8 cellular contexts compared by ENCODE assay signal in the genomic region with DNA sequence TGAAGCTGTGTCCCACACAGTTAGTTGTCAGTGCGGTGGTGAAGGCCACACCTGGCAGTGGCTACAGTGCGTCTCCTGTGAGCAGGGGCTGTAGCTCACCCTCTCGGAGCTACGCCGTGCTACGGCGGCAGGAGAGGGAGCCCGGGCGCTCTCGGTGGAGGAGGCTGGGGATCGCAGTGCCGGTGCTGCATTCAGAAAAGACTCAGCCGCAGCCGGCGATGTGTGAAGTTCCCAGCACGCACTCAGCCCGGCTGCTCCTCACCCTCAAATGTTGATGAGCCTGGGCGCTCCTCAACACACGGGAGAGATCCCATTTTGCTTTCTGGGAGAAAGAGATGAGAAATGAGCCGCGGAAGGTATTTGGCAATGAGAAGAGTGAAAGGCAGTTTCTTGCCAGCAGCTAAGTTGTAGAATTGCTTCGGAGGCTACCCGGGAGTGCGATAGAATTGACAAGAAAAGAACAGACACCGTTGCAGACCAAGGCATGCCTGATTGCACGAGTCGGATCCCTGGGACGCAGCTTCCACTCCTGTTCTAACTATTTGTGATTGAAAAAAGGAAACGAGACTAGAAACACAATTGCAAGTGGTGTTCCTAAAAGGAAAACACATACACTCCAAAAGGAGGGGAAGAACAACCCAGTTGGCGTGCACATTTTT. TPM values are rescaled to one million over a fixed set of nuclear protein-coding genes. Genes with fewer than 3 reads are reported as not detected.
A peak's percentile ranks its signal among the peaks of the same experiment; 100 is the strongest.
DNase-seq lines count a peak whose midpoint lies in the region; ATAC-seq, FAIRE-seq and TF ChIP-seq lines count a peak whose summit lies in the region.

Gene UNC13C (plus strand): TSS at position 194 of the 659 bp plus-strand sequence. CDS start 34,463 bp downstream, outside the sequence.

- no peaks in the 10 kb centered on the region for H3K9me3 ChIP-seq in A549

- peak within 1 kb of the TSS; percentile 65 for H3K4me2 ChIP-seq in A549

- WGBS in A549 (ENCODE audit: missing lambda C conversion rate) = 4% methylated on average over 18 of the region's 30 CpGs

- intact Hi-C loops in activated CD4-positive, alpha-beta T cell treated with anti-CD3 and anti-CD28 coated beads, Interleukin-2, amount 10 ng/mL, durations not matched to agents 24 days and 14 days (cut with micrococcal nuclease) = no loop called here

- H3K4me3 ChIP-seq in A549 (peak within 1 kb of the TSS; percentile 37), coronary artery (peak within 1 kb of the TSS; percentile 61)

- CTCF ChIA-PET in A549 (lab: Yijun Ruan, JAX) = no interaction called here

- ATAC-seq in A549 = peak; percentile 94
- ATAC-seq in GM21786 (IDR thresholded peaks at IDR 0.05; ENCODE audit: unreplicated experiment) = no peak
- no peak for ATAC-seq in HG03196 (IDR thresholded peaks at IDR 0.05; ENCODE audit: unreplicated experiment)

- peak within 1 kb of the TSS; percentile 85 for H3K4me3 Mint-ChIP-seq in mesothelial cell of epicardium
- H3K4me3 Mint-ChIP-seq in activated CD4-positive, alpha-beta T cell treated with anti-CD3 and anti-CD28 coated beads, Interleukin-2, amount 10 ng/mL, durations not matched to agents 24 days and 14 days = no peak within 1 kb of the TSS

- H3K9me3 Mint-ChIP-seq in mesothelial cell of epicardium = no peaks in the 10 kb centered on the region
- H3K9me3 Mint-ChIP-seq in activated CD4-positive, alpha-beta T cell treated with anti-CD3 and anti-CD28 coated beads, Interleukin-2, amount 10 ng/mL, durations not matched to agents 24 days and 14 days = no peaks in the 10 kb centered on the region

- TF ChIP-seq EP300 in A549 (IDR thresholded peaks at IDR 0.05) = no peak

- TF ChIP-seq RAD21 in A549 (conservative IDR thresholded peaks at IDR 0.05 in 1 of 2, IDR thresholded peaks at IDR 0.05 in 1 of 2) = no peak

- H3K27ac Mint-ChIP-seq in mesothelial cell of epicardium = peak within 1 kb of the TSS; percentile 60
- no peak within 1 kb of the TSS for H3K27ac Mint-ChIP-seq in activated CD4-positive, alpha-beta T cell treated with anti-CD3 and anti-CD28 coated beads, Interleukin-2, amount 10 ng/mL, durations not matched to agents 24 days and 14 days

- DNase-seq in A549 (ENCODE audit: low read depth in 1 of 2, low spot score in 1 of 2) (peak; percentile 7 to 21), NCI-H1105 (lab: John Stamatoyannopoulos, UW) (peak; percentile 13), coronary artery (ENCODE audit: low spot score) (no peak), mesothelial cell of epicardium (ENCODE audit: low spot score in 2 of 2, unreplicated experiment in 2 of 2) (peak; percentile 21 to 63), NCI-H2196 treated with DMSO at 0.1 percent for 48 hours (lab: John Stamatoyannopoulos, UW; ENCODE audit: unreplicated experiment) (no peak)
- DNase-seq in activated CD4-positive, alpha-beta T cell treated with anti-CD3 and anti-CD28 coated beads, Interleukin-2, amount 10 ng/mL, durations not matched to agents 24 days and 14 days = no peak

- POLR2A ChIA-PET in A549 (lab: Yijun Ruan, JAX) = no interaction called here

- H3K27me3 Mint-ChIP-seq in mesothelial cell of epicardium (ENCODE audit: low read depth) = peaks cover 20% of the 10 kb centered on the region
- H3K27me3 Mint-ChIP-seq in activated CD4-positive, alpha-beta T cell treated with anti-CD3 and anti-CD28 coated beads, Interleukin-2, amount 10 ng/mL, durations not matched to agents 24 days and 14 days = peaks cover 21% of the 10 kb centered on the region

- no peaks in the 10 kb centered on the region for H3K36me3 Mint-ChIP-seq in mesothelial cell of epicardium
- no peaks in the 10 kb centered on the region for H3K36me3 Mint-ChIP-seq in activated CD4-positive, alpha-beta T cell treated with anti-CD3 and anti-CD28 coated beads, Interleukin-2, amount 10 ng/mL, durations not matched to agents 24 days and 14 days (ENCODE audit: low read depth)

- TF ChIP-seq CTCF in A549 (IDR thresholded peaks at IDR 0.05) = no peak
- no peak for TF ChIP-seq CTCF in coronary artery (IDR thresholded peaks at IDR 0.05)
- TF ChIP-seq CTCF in mesothelial cell of epicardium (IDR thresholded peaks at IDR 0.05; ENCODE audit: unreplicated experiment) = no peak

- H3K4me1 Mint-ChIP-seq in mesothelial cell of epicardium = peaks cover 20% of the 10 kb centered on the region
- H3K4me1 Mint-ChIP-seq in activated CD4-positive, alpha-beta T cell treated with anti-CD3 and anti-CD28 coated beads, Interleukin-2, amount 10 ng/mL, durations not matched to agents 24 days and 14 days = no peaks in the 10 kb centered on the region

- FAIRE-seq in A549 (lab: Jason Lieb, UNC) = no peak

- H3K4me1 ChIP-seq in A549 = no peaks in the 10 kb centered on the region; the same call in 2 of the 3 replicates

- H3K27ac ChIP-seq in A549 (no peak within 1 kb of the TSS), coronary artery (peak within 1 kb of the TSS; percentile 51 to 74)

- TF ChIP-seq POLR2A in A549 (IDR thresholded peaks at IDR 0.05; ENCODE audit: low read length) = no peak

TF ChIP-seq in A549, 52 proteins besides CTCF, POLR2A, EP300 and RAD21:
- TF ChIP-seq BHLHE40 (IDR thresholded peaks at IDR 0.05; ENCODE audit: low read depth, low read length) (no peak), PHF8 (IDR thresholded peaks at IDR 0.05; ENCODE audit: borderline replicate concordance, low read depth) (no peak), HDAC2 (IDR thresholded peaks at IDR 0.05) (no peak), HOXB5 (CRISPR knock-in tag; IDR thresholded peaks at IDR 0.05) (no peak), ELK1 (IDR thresholded peaks at IDR 0.05; ENCODE audit: low read depth, low read length) (no peak), TP53 (CRISPR knock-in tag; IDR thresholded peaks at IDR 0.05) (no peak)
- TF ChIP-seq, protein P1, sequence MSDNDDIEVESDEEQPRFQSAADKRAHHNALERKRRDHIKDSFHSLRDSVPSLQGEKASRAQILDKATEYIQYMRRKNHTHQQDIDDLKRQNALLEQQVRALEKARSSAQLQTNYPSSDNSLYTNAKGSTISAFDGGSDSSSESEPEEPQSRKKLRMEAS (IDR thresholded peaks at IDR 0.05) = no peak
TF ChIP-seq in A549: peak in this region for 0.

RNA-seq across cellular contexts. Expression of gene UNC13C, which starts in this region (rescaled TPM):
- polyA plus RNA-seq in A549 (2011; rRNA removed) (0.01 and 0.07 TPM in 2 replicates), A549 (2017; fragmentation: RNase III; extraction: RNeasy Plus Mini Kit Qiagen cat#74134 plus additional on column Dnase treatment) (0.04 TPM in 1 of 3 replicates, not detected in the others)
- not detected in 2 replicates for polyA plus RNA-seq in A549 (2012; cell fraction: cytosol; rRNA removed)
- polyA plus RNA-seq in A549 (2012; cell fraction: nucleus; rRNA removed) = not detected in 2 replicates
- 0.04 and 0.05 TPM in 2 replicates for polyA minus RNA-seq in A549 (2011; rRNA and poly(A)+ RNA removed)
- total RNA-seq in mesothelial cell of epicardium = 2.7 to 2.8 TPM (median 2.7 TPM) in 3 replicates
- total RNA-seq in activated CD4-positive, alpha-beta T cell treated with anti-CD3 and anti-CD28 coated beads, Interleukin-2, amount 10 ng/mL, durations not matched to agents 24 days and 14 days = not detected in 2 replicates

Comparison
In these comparisons a context has a peak if more than half of its experiments do, and no peak if none do; other contexts are left out.
1. Peak in DNase-seq, ATAC-seq, H3K4me3 ChIP-seq and H3K4me2 ChIP-seq in A549; RNA of the gene not detected or under 1 TPM.
2. DNase-seq: peak in NCI-H1105 (single experiment) and mesothelial cell of epicardium (2 of 2); none in coronary artery (single experiment), NCI-H2196 treated with DMSO at 0.1 percent for 48 hours (single experiment) and activated CD4-positive, alpha-beta T cell treated with anti-CD3 and anti-CD28 coated beads, Interleukin-2, amount 10 ng/mL, durations not matched to agents 24 days and 14 days (single experiment).
3. H3K27ac ChIP-seq: peak in coronary artery (2 of 2); none in A549 (0 of 2).